In the genomic region with DNA sequence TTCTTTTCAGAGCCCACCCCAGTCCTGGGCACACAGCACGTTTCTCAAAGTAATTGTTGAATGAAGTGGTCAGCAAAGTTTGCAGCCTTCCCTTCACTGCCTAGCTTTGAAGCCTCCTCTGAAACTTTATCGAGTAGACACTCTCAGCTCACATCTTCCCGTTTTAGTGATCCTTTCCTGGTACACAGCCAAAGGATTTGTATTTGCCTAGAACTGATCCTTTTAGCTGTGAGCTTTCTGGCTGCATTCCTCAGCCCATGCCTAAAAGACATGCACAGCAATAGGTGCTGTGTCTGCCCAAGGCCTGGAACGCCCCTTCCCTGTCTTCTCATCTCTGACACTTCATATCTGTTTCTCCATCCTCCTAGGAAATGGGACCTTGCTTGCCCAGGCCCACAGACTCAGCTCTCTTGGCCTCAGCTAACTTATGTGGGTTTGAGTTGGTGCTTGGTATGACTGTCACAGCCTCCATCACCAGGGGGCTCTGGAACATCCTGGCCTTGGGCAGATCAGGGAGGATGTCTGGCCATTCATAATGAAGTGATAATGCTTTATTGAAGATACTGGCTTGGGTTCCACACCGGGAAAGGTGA, we compare ENCODE assay signal across 11 cellular contexts.
DNase-seq lines count a peak whose midpoint lies in the region; ATAC-seq, FAIRE-seq and TF ChIP-seq lines count a peak whose summit lies in the region.
"Had no signal": no experiment of that assay in that cellular context is flagged by ENCODE, and none has a peak within 500 bp of the region (broad histone marks: within the 10 kb centered on the region; RNA-seq: fewer than 3 reads in every experiment).

No MANE protein-coding gene starts in this region.

- no peak for ATAC-seq in HG03108 (IDR thresholded peaks at IDR 0.05; ENCODE audit: unreplicated experiment)

- 56% methylated on average over 5 of the region's 5 CpGs; no CpG with 5 or more reads in 1 of the 2 experiments for WGBS in H1 (ENCODE audit: extremely low coverage in 1 of 2, insufficient coverage in 1 of 2, insufficient read length in 1 of 2, insufficient replicate concordance in 2 of 2, low coverage in 1 of 2, low lambda C conversion rate in 2 of 2, missing lambda C conversion rate in 1 of 2), 2 experiments

- no peak overlapping the region for H2BK15ac ChIP-seq in H1 (ENCODE audit: low read length)

- no peak overlapping the region for H3K14ac ChIP-seq in H1 (ENCODE audit: insufficient read length)

- peak overlapping the region; percentile 34 for H3K27ac ChIP-seq in A673 (ENCODE audit: low read depth, low read length, poor library complexity, severe bottlenecking)
- H3K27ac ChIP-seq in H1 (ENCODE audit: low read depth, low read length): no peak overlapping the region
- H3K27ac ChIP-seq: C4-2B, neutrophil had no signal

- CTCF ChIA-PET in A673 (lab: Charles Lee): no interaction called here
- CTCF ChIA-PET in H1 (lab: Charles Lee; ENCODE audit: partially characterized antibody): interaction anchor here (1.0 to 18.4 kb wide), 9 partner anchors 11 to 383 kb away, joined by 3 to 255 read pairs (median 4); no protein-coding TSS in a partner anchor
- CTCF ChIA-PET in GM10248 (lab: Yijun Ruan, JAX): interaction anchor here (1.3 to 2.3 kb wide), 3 partner anchors 9 to 17 kb away, joined by 5 to 6 read pairs (median 5); no protein-coding TSS in a partner anchor

- no peaks in the 10 kb centered on the region for H3K23me2 ChIP-seq in H1 (ENCODE audit: low read depth, low read length)

- POLR2A ChIA-PET in A673 (lab: Charles Lee; ENCODE audit: low non-redundant PET) (no interaction called here), H1 (lab: Charles Lee; ENCODE audit: partially characterized antibody) (no interaction called here), GM10248 (lab: Yijun Ruan, JAX) (no interaction called here)

- no peaks in the 10 kb centered on the region for H3K79me1 ChIP-seq in H1 (ENCODE audit: low read depth, low read length)

- no peak overlapping the region for H2AK5ac ChIP-seq in H1 (ENCODE audit: low read depth, low read length)

- H3K4me2 ChIP-seq in Loucy (ENCODE audit: low read depth, low read length, poor library complexity, severe bottlenecking) (no peak overlapping the region), H1 (ENCODE audit: insufficient read depth in 1 of 2, low read depth in 2 of 2, low read length in 2 of 2) (no peak overlapping the region)

- DNase-seq in A673 (ENCODE audit: low spot score): no peak
- DNase-seq in H1 (ENCODE audit: low read depth in 1 of 2, low spot score in 2 of 2): no peak
- no peak for DNase-seq in GM10248 (ENCODE audit: extremely low spot score)
- no peak for DNase-seq in NCI-H2196 treated with DMSO at 0.1 percent for 48 hours (lab: John Stamatoyannopoulos, UW; ENCODE audit: unreplicated experiment)
- no peak for DNase-seq in stimulated activated CD4-positive, alpha-beta T cell treated with anti-CD3 and anti-CD28 coated beads, Interleukin-1b, Interleukin-23, amount 100 ng/mL, for 48 hours
- DNase-seq: HCEC 1CT had no signal

- no peaks in the 10 kb centered on the region for H3K9me3 Mint-ChIP-seq in nephron

- no peak overlapping the region for H2BK20ac ChIP-seq in H1 (ENCODE audit: low read length)

- TF ChIP-seq CTCF in A673 (conservative IDR thresholded peaks at IDR 0.05; ENCODE audit: low read depth, low read length): no peak
- TF ChIP-seq CTCF in Loucy (conservative IDR thresholded peaks at IDR 0.05; ENCODE audit: low read length): peak; percentile 25; the same call in 1 of the 2 replicates
- TF ChIP-seq CTCF in H1 (IDR thresholded peaks at IDR 0.05; ENCODE audit: control extremely low read depth in 1 of 3, insufficient read depth in 1 of 3, low read depth in 1 of 3, low read length in 3 of 3): no peak
- no peak for TF ChIP-seq CTCF in nephron (IDR thresholded peaks at IDR 0.05; ENCODE audit: unreplicated experiment in 3 of 3)
- no peak for TF ChIP-seq CTCF in GM10248 (IDR thresholded peaks at IDR 0.05; ENCODE audit: control extremely low read depth, extremely low read depth, low read depth, missing control alignments)

- peak overlapping the region in 2 of 3 experiments; percentile 14 to 32 for H3K27ac Mint-ChIP-seq in nephron

- no peak overlapping the region for H2BK120ac ChIP-seq in H1 (replicated peaks; ENCODE audit: low read depth, low read length)

- H3K79me2 ChIP-seq in Loucy (ENCODE audit: insufficient read depth, low read length) (no peaks in the 10 kb centered on the region), H1 (ENCODE audit: control insufficient read depth in 1 of 2, insufficient read depth in 2 of 2, low read length in 2 of 2) (no peaks in the 10 kb centered on the region)

- no peak overlapping the region for H3K4me3 Mint-ChIP-seq in nephron

- H3K18ac ChIP-seq in H1 (ENCODE audit: extremely low read depth, low read length): no peak overlapping the region

- no peaks in the 10 kb centered on the region for H3F3A ChIP-seq in Loucy (ENCODE audit: low read depth)

- H4K5ac ChIP-seq in H1 (ENCODE audit: insufficient read length, low read depth, low read length): no peak overlapping the region

- H4K8ac ChIP-seq in H1 (ENCODE audit: extremely low read depth, insufficient read depth, low read length): no peak overlapping the region; the same call in 1 of the 2 replicates

- H3K36me3 Mint-ChIP-seq in nephron (ENCODE audit: low read depth): no peaks in the 10 kb centered on the region

- no peak overlapping the region for H4K91ac ChIP-seq in H1 (replicated peaks; ENCODE audit: insufficient read length, low read length)

- H4K20me1 ChIP-seq in Loucy (ENCODE audit: insufficient read depth, low read length, poor library complexity, severe bottlenecking) (no peaks in the 10 kb centered on the region), H1 (replicated peaks in 1 of 2; ENCODE audit: control insufficient read depth in 1 of 2, insufficient read depth in 2 of 2, low read length in 2 of 2) (no peaks in the 10 kb centered on the region)

- H3K36me3 ChIP-seq in A673 (ENCODE audit: insufficient read depth, low read length, poor library complexity, severe bottlenecking): no peaks in the 10 kb centered on the region
- H3K36me3 ChIP-seq in Loucy (ENCODE audit: insufficient read depth, low read length): no peaks in the 10 kb centered on the region
- H3K36me3 ChIP-seq in H1 (ENCODE audit: control insufficient read depth in 2 of 4, insufficient read depth in 4 of 4, low read length in 3 of 4): no peaks in the 10 kb centered on the region
- H3K36me3 ChIP-seq: neutrophil had no signal

- TF ChIP-seq EP300 in H1 (IDR thresholded peaks at IDR 0.05; ENCODE audit: borderline replicate concordance in 1 of 2, low read depth in 2 of 2, low read length in 2 of 2): no peak

- H3K9ac ChIP-seq in Loucy (ENCODE audit: low read depth, low read length, poor library complexity, severe bottlenecking) (no peak overlapping the region), H1 (replicated peaks in 1 of 4; ENCODE audit: extremely low read depth in 1 of 4, low read depth in 3 of 4, low read length in 3 of 4) (no peak overlapping the region)

- no peak for TF ChIP-seq RAD21 in H1 (IDR thresholded peaks at IDR 0.05 in 1 of 2, conservative IDR thresholded peaks at IDR 0.05 in 1 of 2; ENCODE audit: low read depth in 2 of 2, low read length in 2 of 2)

- intact Hi-C loops in A673 (cut with micrococcal nuclease; ENCODE audit: unreplicated experiment): no loop called here

- peaks cover 38% of the 10 kb centered on the region for H3K4me1 Mint-ChIP-seq in nephron

- H3K27me3 ChIP-seq in A673 (replicated peaks; ENCODE audit: insufficient read depth, low read depth, low read length, poor library complexity) (no peaks in the 10 kb centered on the region), Loucy (ENCODE audit: insufficient read depth, low read length, poor library complexity, severe bottlenecking) (no peaks in the 10 kb centered on the region), H1 (replicated peaks in 1 of 4; ENCODE audit: control insufficient read depth in 3 of 4, extremely low read depth in 1 of 4, insufficient read depth in 3 of 4, low read length in 3 of 4) (no peaks in the 10 kb centered on the region)

- peaks cover 12% of the 10 kb centered on the region for H3K27me3 Mint-ChIP-seq in nephron (ENCODE audit: low read depth)

- no peaks in the 10 kb centered on the region for H3K9me2 ChIP-seq in Loucy (replicated peaks; ENCODE audit: low read depth, low read length)

- no peak overlapping the region for H3K23ac ChIP-seq in H1 (ENCODE audit: insufficient read length)

- H2BK12ac ChIP-seq in H1 (ENCODE audit: low read depth, low read length): no peak overlapping the region

- no peak overlapping the region for H3K56ac ChIP-seq in H1 (replicated peaks; ENCODE audit: insufficient read length, low read depth, low read length)

- no peak overlapping the region for H2BK5ac ChIP-seq in H1 (ENCODE audit: low read depth, low read length)

- TF ChIP-seq POLR2A in H1 (IDR thresholded peaks at IDR 0.05; ENCODE audit: control extremely low read depth in 1 of 2, low read depth in 2 of 2, low read length in 2 of 2): no peak

- H3K9me3 ChIP-seq in A673 (ENCODE audit: low read depth, low read length, poor library complexity, severe bottlenecking) (no peaks in the 10 kb centered on the region), Loucy (ENCODE audit: insufficient read depth, low read depth, low read length) (no peaks in the 10 kb centered on the region), H1 (ENCODE audit: insufficient read depth in 2 of 2, low read depth in 1 of 2, low read length in 1 of 2) (no peaks in the 10 kb centered on the region)
- H3K9me3 ChIP-seq: neutrophil had no signal

- H3K4ac ChIP-seq in H1 (replicated peaks; ENCODE audit: insufficient read length, low read depth, low read length): no peak overlapping the region

- H3K4me1 ChIP-seq in A673 (ENCODE audit: insufficient read depth, low read length, poor library complexity, severe bottlenecking) (peaks cover 22% of the 10 kb centered on the region), Loucy (ENCODE audit: insufficient read depth, low read length, poor library complexity, severe bottlenecking) (peaks cover 11% of the 10 kb centered on the region), H1 (replicated peaks in 1 of 4; ENCODE audit: control insufficient read depth in 3 of 4, insufficient read depth in 4 of 4, low read length in 3 of 4) (peaks cover 0 to 3% (median 0%) of the 10 kb centered on the region in 4 experiments; a peak in 1 of 7 replicates)

- FAIRE-seq in H1 (lab: Jason Lieb, UNC): no peak

- no TSS peak for BruUV-seq in A673 (replicated peaks; lab: Mats Ljungman, UMichigan)

- no peak overlapping the region for H3K4me3 ChIP-seq in A673 (ENCODE audit: low read depth, low read length, poor library complexity, severe bottlenecking)
- no peak overlapping the region for H3K4me3 ChIP-seq in Loucy (ENCODE audit: low read length, poor library complexity, severe bottlenecking)
- H3K4me3 ChIP-seq in H1 (ENCODE audit: extremely low read depth in 1 of 4, insufficient read depth in 2 of 4, low read depth in 3 of 4, low read length in 4 of 4): no peak overlapping the region

- H2AFZ ChIP-seq in Loucy (ENCODE audit: low read length) (peak overlapping the region; percentile 7; the same call in 1 of the 2 replicates), H1 (ENCODE audit: low read length) (peak overlapping the region; percentile 68)

TF ChIP-seq in H1, 55 proteins besides CTCF, POLR2A, EP300 and RAD21:
- TF ChIP-seq BRCA1 (IDR thresholded peaks at IDR 0.05; ENCODE audit: low read depth, low read length): no peak
- TF ChIP-seq CHD1 (IDR thresholded peaks at IDR 0.05; ENCODE audit: low read depth, low read length): no peak
